Comparison of ENCODE assay signal across 14 cellular contexts in the genomic region with DNA sequence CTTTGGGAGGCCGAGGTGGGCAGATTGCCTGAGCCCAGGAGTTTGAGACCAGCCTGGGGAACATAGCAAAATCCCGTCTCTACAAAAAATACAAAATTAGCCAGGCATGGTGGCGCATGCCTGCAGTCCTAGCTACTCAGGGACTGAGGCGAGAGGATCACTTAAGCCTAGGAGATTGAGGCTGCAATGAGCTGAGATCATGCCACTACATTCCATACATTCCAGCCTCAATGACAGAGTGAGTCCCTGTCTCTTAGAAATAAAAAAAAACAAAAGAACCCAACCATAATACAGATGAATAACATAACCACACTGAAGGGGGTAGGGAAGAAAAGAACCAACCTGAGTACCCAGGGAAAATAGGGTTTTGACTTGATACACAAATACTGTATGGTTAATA. TPM values are rescaled to one million over a fixed set of nuclear protein-coding genes. Genes with fewer than 3 reads are reported as not detected.
DNase-seq lines count a peak whose midpoint lies in the region; ATAC-seq and TF ChIP-seq lines count a peak whose summit lies in the region.
"Had no signal": no experiment of that assay in that cellular context is flagged by ENCODE, and none has a peak within 500 bp of the region (broad histone marks: within the 10 kb centered on the region; RNA-seq: fewer than 3 reads in every experiment).

No MANE protein-coding gene starts in this region.

- H4K91ac ChIP-seq in IMR-90 (ENCODE audit: insufficient read depth, low read depth, low read length), result no peak overlapping the region

- peaks cover 14% of the 10 kb centered on the region for H3K4me1 Mint-ChIP-seq in chondrocyte (ENCODE audit: low read depth)
- H3K4me1 Mint-ChIP-seq in CD8-positive, alpha-beta memory T cell, result no peaks in the 10 kb centered on the region
- H3K4me1 Mint-ChIP-seq: T-helper 17 cell had no signal

- no peaks in the 10 kb centered on the region for H4K20me1 ChIP-seq in IMR-90 (ENCODE audit: insufficient read depth, low read length)
- H4K20me1 ChIP-seq: BLaER1 treated with 17β-estradiol and CSF1 and Interleukin-3, amounts not matched to agents 10 nM and 100 nM had no signal

- H3K9ac ChIP-seq in IMR-90 (ENCODE audit: low read depth, low read length), result no peak overlapping the region
- H3K9ac ChIP-seq: BLaER1 treated with 17β-estradiol and CSF1 and Interleukin-3, amounts not matched to agents 10 nM and 100 nM had no signal

- no peak overlapping the region for H3K4me2 ChIP-seq in IMR-90 (ENCODE audit: low read depth, low read length)
- H3K4me2 ChIP-seq: BLaER1 treated with 17β-estradiol and CSF1 and Interleukin-3, amounts not matched to agents 10 nM and 100 nM had no signal

- no peak overlapping the region for H2AK9ac ChIP-seq in IMR-90 (replicated peaks; ENCODE audit: low read depth, low read length, poor library complexity)

- no peak overlapping the region for H2BK15ac ChIP-seq in IMR-90 (ENCODE audit: low read depth, low read length)

- H3K27me3 ChIP-seq in IMR-90 (ENCODE audit: control insufficient read depth, insufficient read depth, low read length) (peaks cover 7% of the 10 kb centered on the region; the same call in 1 of the 2 replicates), aorta (ENCODE audit: control insufficient read depth in 1 of 2, insufficient read depth in 2 of 2, low read length in 1 of 2) (no peaks in the 10 kb centered on the region)
- H3K27me3 ChIP-seq in CD8-positive, alpha-beta memory T cell (ENCODE audit: insufficient read depth, low read length, poor library complexity, severe bottlenecking), result no peaks in the 10 kb centered on the region
- H3K27me3 ChIP-seq: BLaER1 treated with 17β-estradiol and CSF1 and Interleukin-3, amounts not matched to agents 10 nM and 100 nM had no signal

- POLR2A ChIA-PET in IMR-90 (lab: Charles Lee; ENCODE audit: unreplicated experiment), result no interaction called here
- POLR2A ChIA-PET in CD8-positive, alpha-beta memory T cell (lab: Charles Lee), result no interaction called here

- H3K27me3 Mint-ChIP-seq in chondrocyte (ENCODE audit: low read depth), result no peaks in the 10 kb centered on the region
- H3K27me3 Mint-ChIP-seq in CD8-positive, alpha-beta memory T cell, result peaks cover 15 to 32% of the 10 kb centered on the region in 2 donors

- H3K4ac ChIP-seq in IMR-90 (ENCODE audit: low read depth, low read length), result no peak overlapping the region

- H2AFZ ChIP-seq in IMR-90 (replicated peaks; ENCODE audit: low read length, poor library complexity), result no peak overlapping the region

- no peak overlapping the region for H2BK5ac ChIP-seq in IMR-90 (ENCODE audit: low read depth, low read length, poor library complexity, severe bottlenecking)

- H3K4me1 ChIP-seq in IMR-90 (ENCODE audit: control insufficient read depth, insufficient read depth, low read length), result no peaks in the 10 kb centered on the region
- peaks cover 30% of the 10 kb centered on the region for H3K4me1 ChIP-seq in mesodermal cell (ENCODE audit: control insufficient read depth, insufficient read depth, low read length, poor library complexity, severe bottlenecking)
- no peaks in the 10 kb centered on the region for H3K4me1 ChIP-seq in aorta (ENCODE audit: control insufficient read depth in 1 of 2, insufficient read depth in 2 of 2, low read length in 2 of 2)
- H3K4me1 ChIP-seq in CD8-positive, alpha-beta memory T cell (ENCODE audit: insufficient read depth, low read length), result no peaks in the 10 kb centered on the region

- TF ChIP-seq CTCF in IMR-90 (conservative IDR thresholded peaks at IDR 0.05; ENCODE audit: low read depth, low read length) (no peak), chondrocyte (IDR thresholded peaks at IDR 0.05) (no peak)

- WGBS in IMR-90 (ENCODE audit: extremely low coverage in 2 of 2, insufficient read length in 1 of 2), 2 experiments, result no CpG with 5 or more reads among the region's 4 CpGs
- 32 to 33% methylated on average over 4 of the region's 4 CpGs for WGBS in mesodermal cell (ENCODE audit: insufficient coverage in 2 of 2), 2 experiments
- 89 to 90% methylated on average over 4 of the region's 4 CpGs for WGBS in aorta, 2 donors

- H3K9me3 Mint-ChIP-seq in chondrocyte (ENCODE audit: low read depth), result no peaks in the 10 kb centered on the region
- H3K9me3 Mint-ChIP-seq in CD8-positive, alpha-beta memory T cell, result no peaks in the 10 kb centered on the region
- H3K9me3 Mint-ChIP-seq: activated naive CD4-positive, alpha-beta T cell treated with anti-CD3 and anti-CD28 coated beads, Interleukin-2, amount 50 U/mL, for 72 hours had no signal

- H3K14ac ChIP-seq in IMR-90 (replicated peaks; ENCODE audit: low read depth, low read length), result no peak overlapping the region

- H3K27ac ChIP-seq in IMR-90 (ENCODE audit: insufficient read depth, low read length), result no peak overlapping the region
- peak overlapping the region; percentile 85 for H3K27ac ChIP-seq in mesodermal cell (ENCODE audit: low read depth, low read length, severe bottlenecking)
- H3K27ac ChIP-seq in aorta (ENCODE audit: low read depth in 1 of 2, low read length in 2 of 2), result no peak overlapping the region
- no peak overlapping the region for H3K27ac ChIP-seq in CD8-positive, alpha-beta memory T cell (ENCODE audit: low read depth, low read length)
- H3K27ac ChIP-seq: BLaER1 treated with 17β-estradiol and CSF1 and Interleukin-3, amounts not matched to agents 10 nM and 100 nM had no signal

- 0 out of 2 replicates have a peak, but pooled peaks cover 2% of the 10 kb centered on the region for H3K9me1 ChIP-seq in IMR-90 (ENCODE audit: insufficient read depth, low read length)

- no peak for TF ChIP-seq POLR2A in IMR-90 (IDR thresholded peaks at IDR 0.05; ENCODE audit: low read depth, low read length)

- no peaks in the 10 kb centered on the region for H3K79me1 ChIP-seq in IMR-90 (ENCODE audit: low read depth in 1 of 2, low read length in 2 of 2)

- in situ Hi-C loops in IMR-90 (cut with MboI; ENCODE audit: low sequenced_read_pairs), result no loop called here

- TF ChIP-seq RAD21 in IMR-90 (IDR thresholded peaks at IDR 0.05; ENCODE audit: low read length), result no peak

- H3K36me3 ChIP-seq in IMR-90 (ENCODE audit: control insufficient read depth, insufficient read depth, low read length) (no peaks in the 10 kb centered on the region), mesodermal cell (ENCODE audit: control insufficient read depth, insufficient read depth, low read length) (no peaks in the 10 kb centered on the region), aorta (ENCODE audit: control insufficient read depth in 1 of 2, insufficient read depth in 2 of 2, low read length in 1 of 2) (no peaks in the 10 kb centered on the region)
- no peaks in the 10 kb centered on the region for H3K36me3 ChIP-seq in CD8-positive, alpha-beta memory T cell (ENCODE audit: insufficient read depth, low read length)
- H3K36me3 ChIP-seq: BLaER1 treated with 17β-estradiol and CSF1 and Interleukin-3, amounts not matched to agents 10 nM and 100 nM had no signal

- H3K4me3 ChIP-seq in IMR-90 (ENCODE audit: insufficient read depth, low read depth, low read length), result no peak overlapping the region
- no peak overlapping the region for H3K4me3 ChIP-seq in mesodermal cell (ENCODE audit: extremely low read depth, insufficient read depth, low read length, poor library complexity, severe bottlenecking)
- H3K4me3 ChIP-seq in aorta (ENCODE audit: low read length in 2 of 2), result no peak overlapping the region
- H3K4me3 ChIP-seq in CD8-positive, alpha-beta memory T cell (ENCODE audit: low read length), result no peak overlapping the region
- H3K4me3 ChIP-seq: BLaER1 treated with 17β-estradiol and CSF1 and Interleukin-3, amounts not matched to agents 10 nM and 100 nM had no signal

- CTCF ChIA-PET in IMR-90 (lab: Yijun Ruan, JAX), result interaction anchor here (1.3 kb wide), 1 partner anchor 12 kb away, joined by 3 read pairs; no protein-coding TSS in a partner anchor
- CTCF ChIA-PET in CD8-positive, alpha-beta memory T cell (lab: Charles Lee), result interaction anchor here (1.7 kb wide), 1 partner anchor 16 kb away, joined by 4 read pairs; no protein-coding TSS in a partner anchor

- no peaks in the 10 kb centered on the region for H3K9me3 ChIP-seq in IMR-90 (ENCODE audit: control insufficient read depth, insufficient read depth, low read length)
- peaks cover 7% of the 10 kb centered on the region for H3K9me3 ChIP-seq in mesodermal cell (ENCODE audit: control insufficient read depth, low read length)
- no peaks in the 10 kb centered on the region for H3K9me3 ChIP-seq in aorta (ENCODE audit: control insufficient read depth, low read length)
- H3K9me3 ChIP-seq in CD8-positive, alpha-beta memory T cell (ENCODE audit: low read length), result no peaks in the 10 kb centered on the region

- no peak overlapping the region for H4K5ac ChIP-seq in IMR-90 (ENCODE audit: low read depth, low read length)

- no peak overlapping the region for H3K18ac ChIP-seq in IMR-90 (ENCODE audit: low read depth, low read length)

- no peak overlapping the region for H2BK120ac ChIP-seq in IMR-90 (ENCODE audit: low read depth, low read length)

- dilution Hi-C loops in IMR-90 (cut with HindIII; ENCODE audit: low sequenced_read_pairs, unreplicated experiment), result no loop called here

- DNase-seq in Daoy (ENCODE audit: low read depth), result peak; percentile 79
- DNase-seq in IMR-90, result peak; percentile 43
- DNase-seq in chondrocyte (ENCODE audit: low spot score), result no peak
- DNase-seq in DMS 273 treated with DMSO at 0.1 percent for 48 hours (lab: John Stamatoyannopoulos, UW), result no peak
- no peak for DNase-seq in aorta
- no peak for DNase-seq in CD8-positive, alpha-beta memory T cell
- DNase-seq: activated CD8-positive, alpha-beta memory T cell treated with anti-CD3 and anti-CD28 coated beads for 24 hours; KBM-7; NCI-H187 treated with DMSO at 0.1 percent for 48 hours; T-helper 17 cell had no signal

- ATAC-seq in IMR-90 (ENCODE audit: low read depth), result peak; percentile 79
- ATAC-seq in aorta (ENCODE audit: low FRiP score), result no peak
- ATAC-seq in HG02798 (IDR thresholded peaks at IDR 0.05; ENCODE audit: poor library complexity, unreplicated experiment), result no peak
- ATAC-seq: activated naive CD4-positive, alpha-beta T cell treated with anti-CD3 and anti-CD28 coated beads, Interleukin-2, amount 50 U/mL, for 72 hours; T-helper 17 cell had no signal

- no peak overlapping the region for H4K8ac ChIP-seq in IMR-90 (ENCODE audit: low read depth in 2 of 2, low read length in 2 of 2)

- H2BK20ac ChIP-seq in IMR-90 (ENCODE audit: low read depth, low read length), result no peak overlapping the region

- no peak overlapping the region for H3K4me3 Mint-ChIP-seq in chondrocyte (ENCODE audit: unreplicated experiment)
- no peak overlapping the region for H3K4me3 Mint-ChIP-seq in CD8-positive, alpha-beta memory T cell
- H3K4me3 Mint-ChIP-seq: T-helper 17 cell had no signal

- intact Hi-C loops in IMR-90 (cut with micrococcal nuclease) (no loop called here), aorta (cut with DNase I) (no loop called here)

- no peaks in the 10 kb centered on the region for H3K36me3 Mint-ChIP-seq in chondrocyte (ENCODE audit: low read depth)
- no peaks in the 10 kb centered on the region for H3K36me3 Mint-ChIP-seq in CD8-positive, alpha-beta memory T cell
- H3K36me3 Mint-ChIP-seq: activated naive CD4-positive, alpha-beta T cell treated with anti-CD3 and anti-CD28 coated beads, Interleukin-2, amount 50 U/mL, for 72 hours had no signal

- no TSS peak for BruUV-seq in IMR-90 (replicated peaks; lab: Mats Ljungman, UMichigan)

- peak overlapping the region; percentile 74 for H3K27ac Mint-ChIP-seq in chondrocyte (ENCODE audit: unreplicated experiment)
- no peak overlapping the region for H3K27ac Mint-ChIP-seq in CD8-positive, alpha-beta memory T cell
- H3K27ac Mint-ChIP-seq: activated naive CD4-positive, alpha-beta T cell treated with anti-CD3 and anti-CD28 coated beads, Interleukin-2, amount 50 U/mL, for 72 hours; T-helper 17 cell had no signal

- no peak overlapping the region for H2AK5ac ChIP-seq in IMR-90 (ENCODE audit: low read depth, low read length)

- H3K23ac ChIP-seq in IMR-90 (ENCODE audit: low read depth, low read length), result no peak overlapping the region

- H3K56ac ChIP-seq in IMR-90 (ENCODE audit: extremely low read depth, insufficient read depth, low read length), result no peak overlapping the region

RNA-seq across cellular contexts. Expression of gene CGNL1, which starts 19.7 kb away (rescaled TPM):
- total RNA-seq in Daoy (2014; rRNA removed; shearing (Covaris generic)), result 0.30 and 0.34 TPM in 2 replicates
- total RNA-seq in IMR-90 (2012; rRNA removed) (under 0.01 and 0.18 TPM in 2 replicates), chondrocyte (4.6 to 7.2 TPM (median 7.1 TPM) in 3 replicates), aorta (10 to 100 TPM; 19.4 to 46.3 TPM)
- polyA plus RNA-seq in IMR-90 (2012; rRNA removed) (0.03 and 0.07 TPM in 2 replicates), aorta (1 to 10 TPM; 4.1 to 5.4 TPM)
- 0.02 TPM in 2 replicates for polyA plus RNA-seq in IMR-90 (2012; cell fraction: cytosol; rRNA removed)
- polyA plus RNA-seq in IMR-90 (2012; cell fraction: nucleus; rRNA removed; ENCODE audit: low replicate concordance), result 0.05 and 0.09 TPM in 2 replicates
- polyA plus RNA-seq in mesodermal cell (2013, experiment 1 of 2), result 47.6 TPM
- 45.8 TPM for polyA plus RNA-seq in mesodermal cell (2013, experiment 2 of 2)
- total RNA-seq in CD8-positive, alpha-beta memory T cell, result not detected
- not detected for polyA plus RNA-seq in CD8-positive, alpha-beta memory T cell
- total RNA-seq: activated naive CD4-positive, alpha-beta T cell treated with anti-CD3 and anti-CD28 coated beads, Interleukin-2, amount 50 U/mL, for 72 hours; T-helper 17 cell had no signal

Comparison
In these comparisons a context has a peak if more than half of its experiments do, and no peak if none do; other contexts are left out.
1. DNase-seq: peak in Daoy (single experiment) and IMR-90 (single experiment); none in chondrocyte (single experiment), DMS 273 treated with DMSO at 0.1 percent for 48 hours (single experiment), aorta (0 of 2) and CD8-positive, alpha-beta memory T cell (0 of 5).